In the genomic region with DNA sequence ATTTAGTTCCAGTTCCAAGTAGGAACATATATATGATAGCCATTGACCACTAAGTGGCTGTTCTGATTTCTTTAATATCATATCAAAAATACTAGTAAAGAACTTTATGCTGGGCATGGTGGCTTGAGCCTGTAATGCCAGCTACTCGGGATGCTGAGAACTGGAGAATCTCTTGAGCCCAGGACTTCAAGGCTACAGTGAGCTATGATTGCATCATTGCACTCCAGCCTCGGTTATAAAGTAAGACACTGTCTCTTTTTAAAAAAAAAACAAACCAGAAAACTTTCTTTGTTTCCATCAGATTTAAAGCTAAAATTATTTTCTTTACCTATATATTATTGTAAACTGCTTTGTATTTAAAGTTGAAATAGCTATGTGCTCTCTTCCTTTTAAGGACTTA, we compare ENCODE assay signal across 20 cellular contexts.
DNase-seq lines count a peak whose midpoint lies in the region; ATAC-seq, FAIRE-seq and TF ChIP-seq lines count a peak whose summit lies in the region.
"Had no signal": no experiment of that assay in that cellular context is flagged by ENCODE, and none has a peak within 500 bp of the region (broad histone marks: within the 10 kb centered on the region; RNA-seq: fewer than 3 reads in every experiment).

No MANE protein-coding gene starts in this region.

- H3K4me2 ChIP-seq in HepG2 (ENCODE audit: low read depth, low read length) = no peak overlapping the region

- ATAC-seq in HepG2 (no peak), right lobe of liver (no peak)

- H3K4me1 ChIP-seq in HepG2 (ENCODE audit: insufficient read depth, low read length) (no peaks in the 10 kb centered on the region), right lobe of liver (no peaks in the 10 kb centered on the region), adrenal gland (replicated peaks in 1 of 2) (no peaks in the 10 kb centered on the region)
- H3K4me1 ChIP-seq: BE2C, HAP-1 had no signal

- H4K20me1 ChIP-seq in HepG2 (ENCODE audit: insufficient read depth, low read length) = no peaks in the 10 kb centered on the region

- no peak for TF ChIP-seq EP300 in HepG2 (IDR thresholded peaks at IDR 0.05; ENCODE audit: low read depth in 2 of 2, low read length in 2 of 2)
- TF ChIP-seq EP300 in HepG2 (CRISPR knock-in tag; IDR thresholded peaks at IDR 0.05; ENCODE audit: borderline replicate concordance) = no peak

- POLR2A ChIA-PET in HepG2 (lab: Yijun Ruan, JAX) = no interaction called here

- H2AFZ ChIP-seq in HepG2 (ENCODE audit: low read length) = no peak overlapping the region

- no peak for DNase-seq in HepG2 (ENCODE audit: low spot score)
- DNase-seq in right lobe of liver = no peak
- DNase-seq in adrenal gland = peak in 5 of 7 donors; percentile 38 to 65 (median 45)
- peak; percentile 26 for DNase-seq in fibroblast of the aortic adventitia (ENCODE audit: low read depth)
- no peak for DNase-seq in activated effector memory CD4-positive, alpha-beta T cell treated with Interleukin-2 at 50 U/mL for 16 hours
- DNase-seq in COLO829 (ENCODE audit: low spot score) = no peak
- DNase-seq in Ammon's horn (ENCODE audit: low spot score) = no peak
- DNase-seq: ACHN; BE2C; CD4-positive, alpha-beta memory T cell; COR-L47; DMS153; DMS79 treated with DMSO at 0.1 percent for 48 hours; EL; GOT3 had no signal

- H3K9ac ChIP-seq in HepG2 (ENCODE audit: insufficient read depth, low read depth, low read length) = no peak overlapping the region

- H3K4me3 ChIP-seq in HepG2 (replicated peaks in 1 of 3; ENCODE audit: insufficient read depth in 1 of 3, low read depth in 2 of 3, low read length in 3 of 3) (no peak overlapping the region), right lobe of liver (no peak overlapping the region), adrenal gland (no peak overlapping the region), fibroblast of the aortic adventitia (ENCODE audit: low read depth, low read length) (no peak overlapping the region)
- H3K4me3 ChIP-seq: HAP-1 had no signal

- intact Hi-C loops in HepG2 (cut with micrococcal nuclease; ENCODE audit: unreplicated experiment) (no loop called here), right lobe of liver (cut with DNase I) (no loop called here), adrenal gland (cut with DNase I) (no loop called here)

- H3K27me3 ChIP-seq in HepG2 (ENCODE audit: control insufficient read depth in 1 of 2, insufficient read depth in 2 of 2, low read length in 2 of 2) = no peaks in the 10 kb centered on the region
- H3K27me3 ChIP-seq in right lobe of liver = no peaks in the 10 kb centered on the region
- no peaks in the 10 kb centered on the region for H3K27me3 ChIP-seq in adrenal gland
- H3K27me3 ChIP-seq: BE2C had no signal

- 84% methylated on average over 2 of the region's 2 CpGs for WGBS in HepG2 (ENCODE audit: low lambda C conversion rate)
- 86% methylated on average over 2 of the region's 2 CpGs for WGBS in right lobe of liver (ENCODE audit: insufficient coverage, low coverage, low lambda C conversion rate, missing lambda C conversion rate)
- 47 to 62% (median 50%) methylated on average over 2 of the region's 2 CpGs for WGBS in adrenal gland, 4 donors

- FAIRE-seq in HepG2 (lab: Jason Lieb, UNC) = no peak
- FAIRE-seq: D721Med, G401.6, GM12891 had no signal

- TF ChIP-seq POLR2A in HepG2 (IDR thresholded peaks at IDR 0.05; ENCODE audit: insufficient read depth in 1 of 2, low read depth in 2 of 2, low read length in 2 of 2) (no peak), right lobe of liver (IDR thresholded peaks at IDR 0.05) (no peak), adrenal gland (IDR thresholded peaks at IDR 0.05) (no peak)

- H3K27ac ChIP-seq in HepG2 (ENCODE audit: extremely low read length, insufficient read depth, low read length) (no peak overlapping the region), right lobe of liver (no peak overlapping the region), adrenal gland (no peak overlapping the region)
- H3K27ac ChIP-seq: C4-2B had no signal

- CTCF ChIA-PET in HepG2 (lab: Yijun Ruan, JAX; ENCODE audit: low intra/inter-chr PET ratio, low total read pairs) = no interaction called here

- no peaks in the 10 kb centered on the region for H3K79me2 ChIP-seq in HepG2 (ENCODE audit: insufficient read depth, low read length)

- TF ChIP-seq CTCF in HepG2 (CRISPR knock-in tag; IDR thresholded peaks at IDR 0.05) = no peak
- TF ChIP-seq CTCF in right lobe of liver (IDR thresholded peaks at IDR 0.05) = no peak
- no peak for TF ChIP-seq CTCF in adrenal gland (IDR thresholded peaks at IDR 0.05)
- no peak for TF ChIP-seq CTCF in fibroblast of the aortic adventitia (IDR thresholded peaks at IDR 0.05; ENCODE audit: insufficient read depth, low read length)

- no TSS peak for BruUV-seq in HepG2 (replicated peaks; lab: Mats Ljungman, UMichigan)

- no peak for TF ChIP-seq RAD21 in HepG2 (CRISPR knock-in tag; IDR thresholded peaks at IDR 0.05)

- H3K36me3 ChIP-seq in HepG2 (replicated peaks in 1 of 2; ENCODE audit: control insufficient read depth in 1 of 2, insufficient read depth in 2 of 2, low read length in 2 of 2) (peaks cover 3 to 21% of the 10 kb centered on the region in 2 experiments), right lobe of liver (peaks cover 0 to 3% (median 0%) of the 10 kb centered on the region in 4 donors), adrenal gland (replicated peaks in 1 of 2) (peaks cover 0 to 7% of the 10 kb centered on the region in 2 donors)
- H3K36me3 ChIP-seq: HAP-1 had no signal

- H3K9me3 ChIP-seq in HepG2 (ENCODE audit: low read length) (no peaks in the 10 kb centered on the region), right lobe of liver (no peaks in the 10 kb centered on the region), adrenal gland (replicated peaks in 1 of 3) (no peaks in the 10 kb centered on the region)
- H3K9me3 ChIP-seq: BE2C, HAP-1 had no signal

- in situ Hi-C loops in HepG2 (cut with HindIII; ENCODE audit: extremely low pct_ligation_motif_present, low pct_unique_long_range_greater_than_20kb) = no loop called here

TF ChIP-seq in HepG2, 621 proteins besides CTCF, POLR2A, EP300 and RAD21:
- TF ChIP-seq HNF4A (CRISPR knock-in tag; IDR thresholded peaks at IDR 0.05) (no peak), PRDM15 (CRISPR knock-in tag; IDR thresholded peaks at IDR 0.05) (no peak), BHLHE40 (IDR thresholded peaks at IDR 0.05; ENCODE audit: low read length) (no peak), MYNN (CRISPR knock-in tag; IDR thresholded peaks at IDR 0.05; ENCODE audit: low read depth) (no peak), CEBPB (IDR thresholded peaks at IDR 0.05; ENCODE audit: borderline replicate concordance, low read depth, low read length) (peak; percentile 5; the same call in 1 of the 2 replicates)

Comparison
In these comparisons a context has a peak if more than half of its experiments do, and no peak if none do; other contexts are left out.
1. DNase-seq: peak in adrenal gland (5 of 7) and fibroblast of the aortic adventitia (single experiment); none in HepG2 (single experiment), right lobe of liver (0 of 3), activated effector memory CD4-positive, alpha-beta T cell treated with Interleukin-2 at 50 U/mL for 16 hours (single experiment), COLO829 (single experiment) and Ammon's horn (single experiment).